Comparison of ENCODE assay signal across 33 cellular contexts in genomic region chr11:94186342-94187203, GRCh38. TPM values are rescaled to one million over a fixed set of nuclear protein-coding genes. Genes with fewer than 3 reads are reported as not detected.
A peak's percentile ranks its signal among the peaks of the same experiment; 100 is the strongest.
DNase-seq lines count a peak whose midpoint lies in the region; FAIRE-seq and TF ChIP-seq lines count a peak whose summit lies in the region.
"Had no signal": no experiment of that assay in that cellular context is flagged by ENCODE, and none has a peak within 500 bp of the region (broad histone marks: within the 10 kb centered on the region; RNA-seq: fewer than 3 reads in every experiment).

No MANE protein-coding gene starts in this region.

- peaks cover 5% of the 10 kb centered on the region for H3K36me3 Mint-ChIP-seq in progenitor cell of endocrine pancreas (ENCODE audit: insufficient read depth)
- H3K36me3 Mint-ChIP-seq in activated naive CD8-positive, alpha-beta T cell treated with anti-CD3 and anti-CD28 coated beads for 36 hours, result peaks cover 5% of the 10 kb centered on the region

- H3K4me2 ChIP-seq in fibroblast of lung (ENCODE audit: extremely low read depth, insufficient read depth, low read length), result no peak overlapping the region

- intact Hi-C loops in prostate gland (cut with DNase I), result loop anchor here (10.0 kb wide), 1 partner anchor 308 kb away; the partner anchor contains the start of genes ANKRD49 and MRE11

- H3K9ac ChIP-seq in fibroblast of lung (ENCODE audit: insufficient read depth, low read length), result no peak overlapping the region

- 95% methylated on average over 8 of the region's 8 CpGs for WGBS in prostate gland
- WGBS in small intestine, 3 donors, result 90 to 94% (median 94%) methylated on average over 8 of the region's 8 CpGs

- no peaks in the 10 kb centered on the region for H4K20me1 ChIP-seq in fibroblast of lung (ENCODE audit: control insufficient read depth, extremely low read depth, insufficient read depth, low read length)

- H3K4me1 Mint-ChIP-seq in progenitor cell of endocrine pancreas (ENCODE audit: low read depth), result peaks cover 3% of the 10 kb centered on the region
- no peaks in the 10 kb centered on the region for H3K4me1 Mint-ChIP-seq in activated naive CD8-positive, alpha-beta T cell treated with anti-CD3 and anti-CD28 coated beads for 36 hours

- no peak overlapping the region for H3K4me3 Mint-ChIP-seq in progenitor cell of endocrine pancreas (ENCODE audit: low read depth)
- H3K4me3 Mint-ChIP-seq in activated naive CD8-positive, alpha-beta T cell treated with anti-CD3 and anti-CD28 coated beads for 36 hours, result no peak overlapping the region
- H3K4me3 Mint-ChIP-seq: activated CD8-positive, alpha-beta T cell treated with anti-CD3 and anti-CD28 coated beads for 36 hours; activated naive CD4-positive, alpha-beta T cell treated with anti-CD3 and anti-CD28 coated beads for 36 hours; activated T-helper 1 cell treated with anti-CD3 and anti-CD28 coated beads, Interleukin-12 subunit alpha, Interleukin-12 subunit beta, Interleukin-2, Interleukin-4 antibody, amounts not matched to agents 30 ng/mL and 10 ng/mL and 1 ng/mL, durations not matched to agents 14 hours and 24 hours and 36 hours; naive B cell; stimulated activated naive CD8-positive, alpha-beta T cell treated with anti-CD3 and anti-CD28 coated beads, Interleukin-15, Interleukin-2, amounts not matched to agents 100 ng/mL and 50 ng/mL, for 24 hours had no signal

- H3K27ac ChIP-seq in fibroblast of lung (ENCODE audit: insufficient read depth, low read length), result peak overlapping the region; percentile 65
- H3K27ac ChIP-seq in prostate gland, result no peak overlapping the region
- no peak overlapping the region for H3K27ac ChIP-seq in small intestine (ENCODE audit: low read depth in 1 of 2, low read length in 1 of 2)
- H3K27ac ChIP-seq: colonic mucosa, epithelial cell of prostate, left ventricle myocardium inferior, thoracic aorta had no signal

- no peak for FAIRE-seq in small intestine (lab: Jason Lieb, UNC)
- FAIRE-seq: HepG2, keratinocyte had no signal

- no peaks in the 10 kb centered on the region for H3K27me3 Mint-ChIP-seq in progenitor cell of endocrine pancreas
- H3K27me3 Mint-ChIP-seq in activated naive CD8-positive, alpha-beta T cell treated with anti-CD3 and anti-CD28 coated beads for 36 hours, result no peaks in the 10 kb centered on the region
- H3K27me3 Mint-ChIP-seq: activated CD8-positive, alpha-beta T cell treated with anti-CD3 and anti-CD28 coated beads for 36 hours; naive B cell; stimulated activated naive CD8-positive, alpha-beta T cell treated with anti-CD3 and anti-CD28 coated beads, Interleukin-15, Interleukin-2, amounts not matched to agents 100 ng/mL and 50 ng/mL, for 24 hours had no signal

- H3K4me3 ChIP-seq in fibroblast of lung (replicated peaks in 1 of 4; ENCODE audit: control extremely low read depth in 1 of 4, insufficient read depth in 1 of 4, low read depth in 3 of 4, low read length in 4 of 4) (no peak overlapping the region), prostate gland (no peak overlapping the region), small intestine (ENCODE audit: low read depth in 1 of 2, low read length in 2 of 2) (no peak overlapping the region)
- H3K4me3 ChIP-seq: colonic mucosa, left ventricle myocardium inferior, thoracic aorta, vagina had no signal

- H3K79me2 ChIP-seq in fibroblast of lung (ENCODE audit: control insufficient read depth, insufficient read depth, low read length), result no peaks in the 10 kb centered on the region

- H3K36me3 ChIP-seq in fibroblast of lung (ENCODE audit: control insufficient read depth, insufficient read depth, low read length) (peaks cover 2% of the 10 kb centered on the region), prostate gland (no peaks in the 10 kb centered on the region), small intestine (ENCODE audit: control insufficient read depth in 2 of 2, insufficient read depth in 2 of 2, low read length in 2 of 2) (peaks cover 0 to 2% of the 10 kb centered on the region in 2 donors)
- H3K36me3 ChIP-seq: colonic mucosa, thoracic aorta had no signal

- peaks cover 14% of the 10 kb centered on the region for H3K4me1 ChIP-seq in fibroblast of lung (ENCODE audit: control insufficient read depth, extremely low read depth, insufficient read depth, low read length)
- no peaks in the 10 kb centered on the region for H3K4me1 ChIP-seq in prostate gland (replicated peaks)
- no peaks in the 10 kb centered on the region for H3K4me1 ChIP-seq in small intestine (ENCODE audit: control insufficient read depth in 2 of 2, insufficient read depth in 1 of 2, low read depth in 1 of 2, low read length in 1 of 2)
- H3K4me1 ChIP-seq: colonic mucosa had no signal

- no peaks in the 10 kb centered on the region for H3K9me3 ChIP-seq in fibroblast of lung (ENCODE audit: control insufficient read depth, insufficient read depth, low read depth, low read length)
- no peaks in the 10 kb centered on the region for H3K9me3 ChIP-seq in prostate gland
- no peaks in the 10 kb centered on the region for H3K9me3 ChIP-seq in small intestine (ENCODE audit: control insufficient read depth, low read depth)
- H3K9me3 ChIP-seq: colonic mucosa, left ventricle myocardium inferior, thoracic aorta, vagina had no signal

- H3K9me3 Mint-ChIP-seq in progenitor cell of endocrine pancreas (ENCODE audit: low read depth), result no peaks in the 10 kb centered on the region
- H3K9me3 Mint-ChIP-seq in activated naive CD8-positive, alpha-beta T cell treated with anti-CD3 and anti-CD28 coated beads for 36 hours, result peaks cover 2% of the 10 kb centered on the region
- H3K9me3 Mint-ChIP-seq: activated CD8-positive, alpha-beta T cell treated with anti-CD3 and anti-CD28 coated beads for 36 hours had no signal

- TF ChIP-seq POLR2A in prostate gland (IDR thresholded peaks at IDR 0.05), result no peak

- H3K27ac Mint-ChIP-seq in progenitor cell of endocrine pancreas, result peak overlapping the region; percentile 12
- no peak overlapping the region for H3K27ac Mint-ChIP-seq in activated naive CD8-positive, alpha-beta T cell treated with anti-CD3 and anti-CD28 coated beads for 36 hours
- H3K27ac Mint-ChIP-seq: activated CD8-positive, alpha-beta T cell treated with anti-CD3 and anti-CD28 coated beads for 36 hours; activated naive CD4-positive, alpha-beta T cell treated with anti-CD3 and anti-CD28 coated beads for 36 hours; activated T-helper 1 cell treated with anti-CD3 and anti-CD28 coated beads, Interleukin-12 subunit alpha, Interleukin-12 subunit beta, Interleukin-2, Interleukin-4 antibody, amounts not matched to agents 30 ng/mL and 10 ng/mL and 1 ng/mL, durations not matched to agents 14 hours and 24 hours and 36 hours; stimulated activated naive CD8-positive, alpha-beta T cell treated with anti-CD3 and anti-CD28 coated beads, Interleukin-15, Interleukin-2, amounts not matched to agents 100 ng/mL and 50 ng/mL, for 24 hours had no signal

- no peak for TF ChIP-seq CTCF in fibroblast of lung (conservative IDR thresholded peaks at IDR 0.05 in 1 of 2, IDR thresholded peaks at IDR 0.05 in 1 of 2; ENCODE audit: low read depth in 1 of 2, low read length in 2 of 2)
- TF ChIP-seq CTCF in progenitor cell of endocrine pancreas (IDR thresholded peaks at IDR 0.05; ENCODE audit: unreplicated experiment), result no peak
- no peak for TF ChIP-seq CTCF in prostate gland (IDR thresholded peaks at IDR 0.05)

- no peak overlapping the region for H2AFZ ChIP-seq in fibroblast of lung (ENCODE audit: low read length)

- DNase-seq in COLO829 (ENCODE audit: low spot score) (peak; percentile 75), NCI-H524 treated with DMSO at 0.1 percent for 48 hours (lab: John Stamatoyannopoulos, UW) (peak; percentile 26), fibroblast of lung (ENCODE audit: low read depth in 2 of 2) (no peak), progenitor cell of endocrine pancreas (ENCODE audit: low spot score, unreplicated experiment) (no peak), prostate gland (ENCODE audit: low spot score) (no peak), small intestine (no peak)
- no peak for DNase-seq in activated naive CD8-positive, alpha-beta T cell treated with anti-CD3 and anti-CD28 coated beads for 36 hours
- DNase-seq in activated CD4-positive, alpha-beta T cell treated with anti-CD3 and anti-CD28 coated beads, Interleukin-2, amount 50 U/mL, for 1 hour, result no peak
- DNase-seq: activated CD8-positive, alpha-beta memory T cell treated with anti-CD3 and anti-CD28 coated beads, Interleukin-2, amount 50 U/mL, for 48 hours; activated CD8-positive, alpha-beta T cell treated with anti-CD3 and anti-CD28 coated beads for 36 hours; activated naive CD4-positive, alpha-beta T cell treated with anti-CD3 and anti-CD28 coated beads for 36 hours; amniotic stem cell; colonic mucosa; DMS53; effector CD4-positive, alpha-beta T cell; head of caudate nucleus; Kasumi-1; left ventricle myocardium inferior; naive B cell; NCI-H1417 treated with DMSO at 0.1 percent for 48 hours; NCI-H2081; NCI-H345; NCI-H748 treated with DMSO at 0.1 percent for 48 hours; occipital lobe; Right ventricle myocardium superior; T-helper 2 cell had no signal

- no peaks in the 10 kb centered on the region for H3K27me3 ChIP-seq in fibroblast of lung (ENCODE audit: control insufficient read depth, insufficient read depth, low read length)
- no peaks in the 10 kb centered on the region for H3K27me3 ChIP-seq in prostate gland (replicated peaks; ENCODE audit: insufficient read depth)
- H3K27me3 ChIP-seq in small intestine (ENCODE audit: control insufficient read depth in 2 of 2, insufficient read depth in 2 of 2, low read length in 2 of 2), result no peaks in the 10 kb centered on the region
- H3K27me3 ChIP-seq: colonic mucosa, vagina had no signal

RNA-seq across cellular contexts. Expression of gene PANX1, which starts 57.9 kb away (rescaled TPM):
- total RNA-seq in fibroblast of lung (38.5 and 54.5 TPM in 2 replicates), progenitor cell of endocrine pancreas (31.9 and 32.3 TPM in 2 replicates), prostate gland (10 to 100 TPM; 12.9 to 51.2 TPM)
- polyA plus RNA-seq in fibroblast of lung (34.5 and 51.7 TPM in 2 replicates), small intestine (1 to 10 TPM; 2.4 to 6.1 (median 2.9) TPM)
- polyA plus RNA-seq in fibroblast of lung (2012), result 28.0 and 37.8 TPM in 2 replicates
- polyA minus RNA-seq in fibroblast of lung (ENCODE audit: low replicate concordance), result 36.0 and 41.5 TPM in 2 replicates
- total RNA-seq in activated naive CD8-positive, alpha-beta T cell treated with anti-CD3 and anti-CD28 coated beads for 36 hours, result 10 to 100 TPM; 14.1 to 14.2 TPM

Comparison
In these comparisons a context has a peak if more than half of its experiments do, and no peak if none do; other contexts are left out.
1. DNase-seq: peak in COLO829 (single experiment) and NCI-H524 treated with DMSO at 0.1 percent for 48 hours (single experiment); none in fibroblast of lung (0 of 2), progenitor cell of endocrine pancreas (single experiment), prostate gland (single experiment), activated naive CD8-positive, alpha-beta T cell treated with anti-CD3 and anti-CD28 coated beads for 36 hours (single experiment), activated CD4-positive, alpha-beta T cell treated with anti-CD3 and anti-CD28 coated beads, Interleukin-2, amount 50 U/mL, for 1 hour (single experiment) and small intestine (single experiment).